Comparison of ENCODE assay signal across 11 cellular contexts in genomic region chr20:17612975-17613327, GRCh38. TPM values are rescaled to one million over a fixed set of nuclear protein-coding genes. Genes with fewer than 3 reads are reported as not detected.
DNase-seq lines count a peak whose midpoint lies in the region; ATAC-seq and TF ChIP-seq lines count a peak whose summit lies in the region.
"Had no signal": no experiment of that assay in that cellular context is flagged by ENCODE, and none has a peak within 500 bp of the region (broad histone marks: within the 10 kb centered on the region; RNA-seq: fewer than 3 reads in every experiment).

No MANE protein-coding gene starts in this region.

- in situ Hi-C loops in GM13976 (cut with MboI; ENCODE audit: low sequenced_read_pairs, unreplicated experiment), result no loop called here

- peaks cover 10% of the 10 kb centered on the region for H3K36me3 ChIP-seq in A673 (ENCODE audit: insufficient read depth, low read length, poor library complexity, severe bottlenecking)
- H3K36me3 ChIP-seq in muscle layer of colon (ENCODE audit: insufficient read depth, low read length), result peaks cover 31% of the 10 kb centered on the region

- CTCF ChIA-PET in A673 (lab: Charles Lee), result no interaction called here

- POLR2A ChIA-PET in A673 (lab: Charles Lee; ENCODE audit: low non-redundant PET), result no interaction called here

- TF ChIP-seq CTCF in A673 (conservative IDR thresholded peaks at IDR 0.05; ENCODE audit: low read depth, low read length), result no peak
- no peak for TF ChIP-seq CTCF in GM13976 (IDR thresholded peaks at IDR 0.05; ENCODE audit: borderline replicate concordance, control extremely low read depth, extremely low read depth, insufficient read depth, missing control alignments)

- ATAC-seq in HG03045 (IDR thresholded peaks at IDR 0.05; ENCODE audit: unreplicated experiment) (no peak), GM21825 (IDR thresholded peaks at IDR 0.05; ENCODE audit: unreplicated experiment) (no peak)

- H3K4me1 ChIP-seq in A673 (ENCODE audit: insufficient read depth, low read length, poor library complexity, severe bottlenecking), result peaks cover 11% of the 10 kb centered on the region
- peaks cover 86% of the 10 kb centered on the region for H3K4me1 ChIP-seq in muscle layer of colon (ENCODE audit: insufficient read depth, low read length)

- no peaks in the 10 kb centered on the region for H3K27me3 ChIP-seq in A673 (replicated peaks; ENCODE audit: insufficient read depth, low read depth, low read length, poor library complexity)
- H3K27me3 ChIP-seq in muscle layer of colon (ENCODE audit: control insufficient read depth in 1 of 2, insufficient read depth in 2 of 2, low read length in 2 of 2), result no peaks in the 10 kb centered on the region

- H3K4me3 ChIP-seq in A673 (ENCODE audit: low read depth, low read length, poor library complexity, severe bottlenecking) (no peak overlapping the region), muscle layer of colon (ENCODE audit: low read depth in 1 of 2, low read length in 2 of 2) (no peak overlapping the region)

- no peak overlapping the region for H3K9ac ChIP-seq in muscle layer of colon (ENCODE audit: low read length)

- intact Hi-C loops in A673 (cut with micrococcal nuclease; ENCODE audit: unreplicated experiment), result no loop called here

- no peak for DNase-seq in A673 (ENCODE audit: low spot score)
- peak; percentile 10 for DNase-seq in GM13976 (ENCODE audit: low spot score)
- peak; percentile 25 for DNase-seq in astrocyte of the hippocampus (ENCODE audit: low read depth, low spot score)
- no peak for DNase-seq in NK-92 treated with Interleukin-12 subunit alpha and Interleukin-12 subunit beta, amount 100 ng/mL, for 24 hours (lab: John Stamatoyannopoulos, UW)
- no peak for DNase-seq in DMS153 (lab: John Stamatoyannopoulos, UW)
- DNase-seq: Calu3; NCI-H446 treated with DMSO at 0.1 percent for 48 hours; stimulated activated CD4-positive, alpha-beta T cell treated with anti-CD3 and anti-CD28 coated beads, Interleukin-1b, Interleukin-23, amount 100 ng/mL, for 48 hours had no signal

- BruUV-seq in A673 (replicated peaks; lab: Mats Ljungman, UMichigan), result no TSS peak

- peak overlapping the region; percentile 47 for H3K27ac ChIP-seq in A673 (ENCODE audit: low read depth, low read length, poor library complexity, severe bottlenecking)
- peak overlapping the region; percentile 82 for H3K27ac ChIP-seq in muscle layer of colon (ENCODE audit: low read depth, low read length)

- no peaks in the 10 kb centered on the region for H3K9me3 ChIP-seq in A673 (ENCODE audit: low read depth, low read length, poor library complexity, severe bottlenecking)
- H3K9me3 ChIP-seq in muscle layer of colon (ENCODE audit: low read length), result no peaks in the 10 kb centered on the region

RNA-seq across cellular contexts. Expression of gene DSTN, which starts 43.1 kb away (rescaled TPM):
- 148 and 159 TPM in 2 replicates for total RNA-seq in A673 (2021)

Comparison
In these comparisons a context has a peak if more than half of its experiments do, and no peak if none do; other contexts are left out.
1. DNase-seq: peak in GM13976 (single experiment) and astrocyte of the hippocampus (single experiment); none in A673 (single experiment), NK-92 treated with Interleukin-12 subunit alpha and Interleukin-12 subunit beta, amount 100 ng/mL, for 24 hours (single experiment) and DMS153 (single experiment).